26 cellular contexts compared by ENCODE assay signal in the genomic region with DNA sequence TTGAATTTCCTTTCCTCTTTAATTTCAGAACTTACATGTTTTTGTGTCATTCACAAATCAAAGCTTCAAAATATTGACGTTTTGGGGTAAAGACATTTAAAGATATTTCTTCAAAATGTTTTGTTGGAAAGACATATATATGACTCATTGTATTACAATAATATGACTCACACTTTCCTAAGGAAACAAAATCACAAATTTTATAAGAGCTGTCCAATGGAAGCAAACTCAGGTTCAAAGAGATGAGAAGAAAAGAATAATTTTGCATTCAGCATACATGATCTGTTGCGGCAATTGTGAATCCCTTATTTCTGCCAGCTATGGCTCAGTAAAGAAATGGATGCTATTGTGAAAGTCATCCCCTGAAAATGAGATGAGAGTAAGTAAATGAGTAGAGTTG.
A peak's percentile ranks its signal among the peaks of the same experiment; 100 is the strongest.
DNase-seq lines count a peak whose midpoint lies in the region; TF ChIP-seq lines count a peak whose summit lies in the region.
"Had no signal": no experiment of that assay in that cellular context is flagged by ENCODE, and none has a peak within 500 bp of the region (broad histone marks: within the 10 kb centered on the region; RNA-seq: fewer than 3 reads in every experiment).

No MANE protein-coding gene starts in this region.

- dilution Hi-C loops in mammary epithelial cell (cut with HindIII; ENCODE audit: low sequenced_read_pairs), result no loop called here

- H3K4me3 ChIP-seq in breast epithelium, result no peak overlapping the region
- H3K4me3 ChIP-seq in mammary epithelial cell (replicated peaks in 1 of 3; ENCODE audit: insufficient read depth in 1 of 3, low read depth in 2 of 3, low read length in 3 of 3), result no peak overlapping the region
- no peak overlapping the region for H3K4me3 ChIP-seq in sigmoid colon
- H3K4me3 ChIP-seq: body of pancreas, SJSA1 had no signal

- no peaks in the 10 kb centered on the region for H4K20me1 ChIP-seq in mammary epithelial cell (ENCODE audit: insufficient read depth, low read length)

- no peak overlapping the region for H3K9ac ChIP-seq in mammary epithelial cell (ENCODE audit: insufficient read depth, low read length)
- H3K9ac ChIP-seq: parathyroid adenoma had no signal

- H3K79me2 ChIP-seq in mammary epithelial cell (ENCODE audit: insufficient read depth, low read length), result no peaks in the 10 kb centered on the region

- TF ChIP-seq EP300 in sigmoid colon (IDR thresholded peaks at IDR 0.05), result no peak

- peaks cover 24% of the 10 kb centered on the region for H3K4me1 Mint-ChIP-seq in MCF 10A (ENCODE audit: insufficient read depth, unreplicated experiment)
- H3K4me1 Mint-ChIP-seq: naive thymus-derived CD8-positive, alpha-beta T cell had no signal

- no peak overlapping the region for H3K27ac Mint-ChIP-seq in MCF 10A (ENCODE audit: low read depth, unreplicated experiment)
- H3K27ac Mint-ChIP-seq: activated CD4-positive, alpha-beta memory T cell treated with anti-CD3 and anti-CD28 coated beads for 36 hours; memory B cell; naive thymus-derived CD8-positive, alpha-beta T cell; T-helper 1 cell treated with Interleukin-12 subunit alpha and Interleukin-12 subunit beta and Interleukin-4 antibody, amounts not matched to agents 30 μg/mL and 1 μg/mL, for 36 hours had no signal

- H3K4me1 ChIP-seq in breast epithelium (no peaks in the 10 kb centered on the region), mammary epithelial cell (ENCODE audit: insufficient read depth, low read length) (peaks cover 11% of the 10 kb centered on the region), sigmoid colon (peaks cover 0 to 3% (median 0%) of the 10 kb centered on the region in 4 donors)
- H3K4me1 ChIP-seq: body of pancreas, SJSA1 had no signal

- no peaks in the 10 kb centered on the region for H3K36me3 ChIP-seq in breast epithelium
- no peaks in the 10 kb centered on the region for H3K36me3 ChIP-seq in mammary epithelial cell (ENCODE audit: insufficient read depth, low read length)
- no peaks in the 10 kb centered on the region for H3K36me3 ChIP-seq in sigmoid colon
- H3K36me3 ChIP-seq: SJSA1, WERI-Rb-1 had no signal

- CTCF ChIA-PET in MCF 10A (lab: Yijun Ruan, JAX), result interaction anchor here (1.0 kb wide), 1 partner anchor 97 kb away, joined by 3 read pairs; no protein-coding TSS in a partner anchor
- CTCF ChIA-PET in mammary epithelial cell (lab: Charles Lee; ENCODE audit: low non-redundant PET), result no interaction called here

- no peak overlapping the region for H3K4me2 ChIP-seq in mammary epithelial cell (ENCODE audit: insufficient read depth, low read depth, low read length)

- in situ Hi-C loops in mammary epithelial cell (cut with MboI; ENCODE audit: low sequenced_read_pairs in 2 of 2), result no loop called here

- intact Hi-C loops in MCF 10A (cut with micrococcal nuclease) (no loop called here), breast epithelium (cut with DNase I; ENCODE audit: low total_unique reads) (no loop called here), mammary epithelial cell (cut with micrococcal nuclease) (no loop called here), sigmoid colon (cut with DNase I) (no loop called here)

- no peak overlapping the region for H2AFZ ChIP-seq in mammary epithelial cell (ENCODE audit: low read depth, low read length)
- H2AFZ ChIP-seq: parathyroid adenoma had no signal

- peaks cover 10% of the 10 kb centered on the region for H3K27me3 Mint-ChIP-seq in MCF 10A (ENCODE audit: insufficient read depth, unreplicated experiment)

- DNase-seq in MCF 10A (ENCODE audit: unreplicated experiment), result peak; percentile 77
- DNase-seq in breast epithelium (ENCODE audit: low spot score in 2 of 2), result no peak
- DNase-seq in mammary epithelial cell, result peak; percentile 32
- DNase-seq in fibroblast of the conjunctiva (ENCODE audit: low read depth), result peak; percentile 30
- no peak for DNase-seq in D341Med (ENCODE audit: low spot score)
- no peak for DNase-seq in sigmoid colon
- no peak for DNase-seq in HPDE6-E6E7 (ENCODE audit: extremely low spot score)
- DNase-seq in stimulated activated naive CD4-positive, alpha-beta T cell (lab: John Stamatoyannopoulos, UW), result no peak
- DNase-seq: activated CD4-positive, alpha-beta memory T cell treated with anti-CD3 and anti-CD28 coated beads for 36 hours; activated naive CD4-positive, alpha-beta T cell; body of pancreas; C1 segment of cervical spinal cord; cortex of kidney; erythroblast; H7; Kasumi-1; naive thymus-derived CD8-positive, alpha-beta T cell; NCI-H1417 treated with DMSO at 0.1 percent for 48 hours; NCI-H2171; NCI-H748 treated with DMSO at 0.1 percent for 48 hours; stimulated activated CD4-positive, alpha-beta T cell treated with anti-CD3 and anti-CD28 coated beads, Interleukin-2, amount 100 ng/mL, for 48 hours; WERI-Rb-1 had no signal

- BruUV-seq in MCF 10A (replicated peaks; lab: Mats Ljungman, UMichigan) (no TSS peak), mammary epithelial cell (replicated peaks; lab: Mats Ljungman, UMichigan) (no TSS peak)

- no peaks in the 10 kb centered on the region for H3K36me3 Mint-ChIP-seq in MCF 10A (ENCODE audit: insufficient read depth, unreplicated experiment)
- H3K36me3 Mint-ChIP-seq: activated CD4-positive, alpha-beta memory T cell treated with anti-CD3 and anti-CD28 coated beads for 36 hours; memory B cell; naive thymus-derived CD8-positive, alpha-beta T cell had no signal

- no peaks in the 10 kb centered on the region for H3K27me3 ChIP-seq in breast epithelium
- no peaks in the 10 kb centered on the region for H3K27me3 ChIP-seq in mammary epithelial cell (ENCODE audit: insufficient read depth, low read length)
- no peaks in the 10 kb centered on the region for H3K27me3 ChIP-seq in sigmoid colon
- H3K27me3 ChIP-seq: body of pancreas had no signal

- H3K9me3 Mint-ChIP-seq in MCF 10A (ENCODE audit: unreplicated experiment), result no peaks in the 10 kb centered on the region
- H3K9me3 Mint-ChIP-seq: activated CD4-positive, alpha-beta memory T cell treated with anti-CD3 and anti-CD28 coated beads for 36 hours; memory B cell; naive thymus-derived CD8-positive, alpha-beta T cell; T-helper 1 cell treated with Interleukin-12 subunit alpha and Interleukin-12 subunit beta and Interleukin-4 antibody, amounts not matched to agents 30 μg/mL and 1 μg/mL, for 36 hours had no signal

- no peak overlapping the region for H3K4me3 Mint-ChIP-seq in MCF 10A (ENCODE audit: unreplicated experiment)
- H3K4me3 Mint-ChIP-seq: activated CD4-positive, alpha-beta memory T cell treated with anti-CD3 and anti-CD28 coated beads for 36 hours; memory B cell; naive thymus-derived CD8-positive, alpha-beta T cell; T-helper 1 cell treated with Interleukin-12 subunit alpha and Interleukin-12 subunit beta and Interleukin-4 antibody, amounts not matched to agents 30 μg/mL and 1 μg/mL, for 36 hours had no signal

- POLR2A ChIA-PET in MCF 10A (lab: Yijun Ruan, JAX), result interaction anchor here (0.6 to 1.0 kb wide), 2 partner anchors 146 to 762 kb away, joined by 3 read pairs; no protein-coding TSS in a partner anchor

- no peaks in the 10 kb centered on the region for H3K9me3 ChIP-seq in breast epithelium
- H3K9me3 ChIP-seq in mammary epithelial cell (replicated peaks; ENCODE audit: insufficient read depth, low read length), result no peaks in the 10 kb centered on the region
- H3K9me3 ChIP-seq in sigmoid colon, result no peaks in the 10 kb centered on the region
- H3K9me3 ChIP-seq: body of pancreas, SJSA1 had no signal

- no peak overlapping the region for H3K27ac ChIP-seq in breast epithelium
- no peak overlapping the region for H3K27ac ChIP-seq in mammary epithelial cell (ENCODE audit: insufficient read depth, low read depth, low read length)
- no peak overlapping the region for H3K27ac ChIP-seq in sigmoid colon
- H3K27ac ChIP-seq: body of pancreas, parathyroid adenoma, SJSA1, WERI-Rb-1 had no signal

- 42% methylated on average over 2 of the region's 2 CpGs for WGBS in mammary epithelial cell (ENCODE audit: low coverage, missing lambda C conversion rate)
- WGBS in sigmoid colon, 2 donors, result 64 to 83% methylated on average over 2 of the region's 2 CpGs

- TF ChIP-seq POLR2A in breast epithelium (IDR thresholded peaks at IDR 0.05), result no peak
- no peak for TF ChIP-seq POLR2A in sigmoid colon (IDR thresholded peaks at IDR 0.05)

- TF ChIP-seq CTCF in MCF 10A (IDR thresholded peaks at IDR 0.05; ENCODE audit: unreplicated experiment) (no peak), breast epithelium (IDR thresholded peaks at IDR 0.05) (no peak), mammary epithelial cell (conservative IDR thresholded peaks at IDR 0.05 in 1 of 2, IDR thresholded peaks at IDR 0.05 in 1 of 2; ENCODE audit: extremely low read depth in 1 of 2, insufficient read depth in 1 of 2, low read depth in 1 of 2, low read length in 2 of 2) (no peak), sigmoid colon (IDR thresholded peaks at IDR 0.05) (no peak)

Comparison
In these comparisons a context has a peak if more than half of its experiments do, and no peak if none do; other contexts are left out.
1. DNase-seq: peak in MCF 10A (single experiment), mammary epithelial cell (single experiment) and fibroblast of the conjunctiva (single experiment); none in breast epithelium (0 of 2), D341Med (single experiment), sigmoid colon (single experiment), HPDE6-E6E7 (single experiment) and stimulated activated naive CD4-positive, alpha-beta T cell (0 of 6).